In the genomic region with DNA sequence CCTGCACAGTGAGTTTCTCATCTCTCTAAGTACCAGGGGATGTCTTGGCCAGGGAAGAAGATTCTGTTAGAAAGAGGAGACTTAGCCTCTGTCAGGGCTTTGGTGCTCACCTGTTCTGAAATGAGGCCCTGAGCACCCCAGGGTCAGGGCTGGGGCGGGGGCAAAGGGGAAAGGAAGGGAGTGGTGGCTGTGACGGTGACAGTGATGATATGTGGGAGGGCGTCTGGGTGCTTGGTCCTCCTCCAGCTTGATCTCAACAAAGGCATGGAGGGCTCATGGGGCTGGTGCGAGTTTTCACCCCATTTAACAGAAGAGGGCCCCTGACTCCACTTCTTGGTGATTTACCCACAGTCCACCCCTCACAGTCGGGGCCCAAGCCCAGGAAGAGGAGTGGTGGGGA, we compare ENCODE assay signal across 13 cellular contexts. TPM values are rescaled to one million over a fixed set of nuclear protein-coding genes. Genes with fewer than 3 reads are reported as not detected.
DNase-seq lines count a peak whose midpoint lies in the region; ATAC-seq and TF ChIP-seq lines count a peak whose summit lies in the region.
"Had no signal": no experiment of that assay in that cellular context is flagged by ENCODE, and none has a peak within 500 bp of the region (broad histone marks: within the 10 kb centered on the region; RNA-seq: fewer than 3 reads in every experiment).

No MANE protein-coding gene starts in this region.

- no peak for TF ChIP-seq POLR2A in HCT116 (IDR thresholded peaks at IDR 0.05; ENCODE audit: borderline replicate concordance, extremely low read depth, insufficient read depth, insufficient read length)

- BruUV-seq in HCT116 (replicated peaks; lab: Mats Ljungman, UMichigan) = no TSS peak

- peaks cover 27% of the 10 kb centered on the region for H3K4me1 ChIP-seq in CD4-positive, CD25-positive, alpha-beta regulatory T cell (ENCODE audit: control insufficient read depth, insufficient read depth, low read length, poor library complexity, severe bottlenecking)
- peaks cover 15 to 18% of the 10 kb centered on the region in 2 experiments for H3K4me1 ChIP-seq in HCT116 (ENCODE audit: control insufficient read depth in 1 of 2, insufficient read depth in 2 of 2, low read length in 2 of 2)
- no peaks in the 10 kb centered on the region for H3K4me1 ChIP-seq in aorta (ENCODE audit: control insufficient read depth in 1 of 2, insufficient read depth in 2 of 2, low read length in 2 of 2)
- H3K4me1 ChIP-seq: foreskin keratinocyte had no signal

- H3K9ac ChIP-seq in HCT116 (ENCODE audit: low read length) = 0 out of 2 replicates have a peak overlapping the region, but pooled peaks have one; percentile 16

- H3K4me2 ChIP-seq in HCT116 (ENCODE audit: low read length) = peak overlapping the region; percentile 85

- H3K4me3 ChIP-seq in CD4-positive, CD25-positive, alpha-beta regulatory T cell (ENCODE audit: low read depth, low read length) = no peak overlapping the region
- H3K4me3 ChIP-seq in HCT116 (replicated peaks in 1 of 2; ENCODE audit: low read depth in 1 of 2, low read length in 2 of 2) = no peak overlapping the region
- H3K4me3 ChIP-seq in aorta (ENCODE audit: low read length in 2 of 2) = no peak overlapping the region
- H3K4me3 ChIP-seq: ovary had no signal

- peak overlapping the region in 2 of 3 donors; percentile 78 to 96 for H3K27ac Mint-ChIP-seq in CD4-positive, CD25-positive, alpha-beta regulatory T cell
- no peak overlapping the region for H3K27ac Mint-ChIP-seq in activated T-helper 1 cell treated with anti-CD3 and anti-CD28 coated beads, Interleukin-12 subunit alpha, Interleukin-12 subunit beta, Interleukin-2, Interleukin-4 antibody, amounts not matched to agents 30 ng/mL and 10 ng/mL and 1 ng/mL, durations not matched to agents 14 hours and 24 hours and 36 hours
- H3K27ac Mint-ChIP-seq in naive thymus-derived CD8-positive, alpha-beta T cell = peak overlapping the region; percentile 78 to 97 (median 92)

- no peaks in the 10 kb centered on the region for H3K79me2 ChIP-seq in HCT116 (ENCODE audit: insufficient read depth, low read length)

- no peaks in the 10 kb centered on the region for H3K27me3 ChIP-seq in CD4-positive, CD25-positive, alpha-beta regulatory T cell (ENCODE audit: control insufficient read depth, insufficient read depth, low read length)
- peaks cover 67% of the 10 kb centered on the region for H3K27me3 ChIP-seq in HCT116 (ENCODE audit: insufficient read depth, low read length)
- no peaks in the 10 kb centered on the region for H3K27me3 ChIP-seq in aorta (ENCODE audit: control insufficient read depth in 1 of 2, insufficient read depth in 2 of 2, low read length in 1 of 2)
- H3K27me3 ChIP-seq: ovary had no signal

- peaks cover 0 to 36% (median 14%) of the 10 kb centered on the region in 4 donors for H3K4me1 Mint-ChIP-seq in CD4-positive, CD25-positive, alpha-beta regulatory T cell
- H3K4me1 Mint-ChIP-seq in activated T-helper 1 cell treated with anti-CD3 and anti-CD28 coated beads, Interleukin-12 subunit alpha, Interleukin-12 subunit beta, Interleukin-2, Interleukin-4 antibody, amounts not matched to agents 30 ng/mL and 10 ng/mL and 1 ng/mL, durations not matched to agents 14 hours and 24 hours and 36 hours (ENCODE audit: low read depth) = peaks cover 31% of the 10 kb centered on the region
- peaks cover 23 to 67% (median 42%) of the 10 kb centered on the region in 4 donors for H3K4me1 Mint-ChIP-seq in naive thymus-derived CD8-positive, alpha-beta T cell

- WGBS in aorta, 2 donors = 75 to 79% methylated on average over 5 of the region's 5 CpGs

- TF ChIP-seq RAD21 in HCT116 (IDR thresholded peaks at IDR 0.05; ENCODE audit: low read depth) = no peak

- no peaks in the 10 kb centered on the region for H4K20me1 ChIP-seq in HCT116 (ENCODE audit: insufficient read depth)

- H3K36me3 Mint-ChIP-seq in CD4-positive, CD25-positive, alpha-beta regulatory T cell = no peaks in the 10 kb centered on the region
- H3K36me3 Mint-ChIP-seq in activated T-helper 1 cell treated with anti-CD3 and anti-CD28 coated beads, Interleukin-12 subunit alpha, Interleukin-12 subunit beta, Interleukin-2, Interleukin-4 antibody, amounts not matched to agents 30 ng/mL and 10 ng/mL and 1 ng/mL, durations not matched to agents 14 hours and 24 hours and 36 hours (ENCODE audit: low read depth) = no peaks in the 10 kb centered on the region
- H3K36me3 Mint-ChIP-seq in naive thymus-derived CD8-positive, alpha-beta T cell = peaks cover 4 to 10% (median 7%) of the 10 kb centered on the region in 3 donors

- ATAC-seq in CD4-positive, CD25-positive, alpha-beta regulatory T cell (ENCODE audit: low read depth in 2 of 2) = peak; percentile 32 to 64
- ATAC-seq in HCT116 (no peak), aorta (ENCODE audit: low FRiP score) (no peak)
- ATAC-seq in naive thymus-derived CD8-positive, alpha-beta T cell = peak; percentile 21 to 70

- H3K9me3 Mint-ChIP-seq in CD4-positive, CD25-positive, alpha-beta regulatory T cell = peaks cover 0 to 5% (median 0%) of the 10 kb centered on the region in 7 donors
- H3K9me3 Mint-ChIP-seq in activated T-helper 1 cell treated with anti-CD3 and anti-CD28 coated beads, Interleukin-12 subunit alpha, Interleukin-12 subunit beta, Interleukin-2, Interleukin-4 antibody, amounts not matched to agents 30 ng/mL and 10 ng/mL and 1 ng/mL, durations not matched to agents 14 hours and 24 hours and 36 hours = no peaks in the 10 kb centered on the region
- H3K9me3 Mint-ChIP-seq in naive thymus-derived CD8-positive, alpha-beta T cell = peaks cover 0 to 17% (median 0%) of the 10 kb centered on the region in 9 donors

- no peaks in the 10 kb centered on the region for H3K36me3 ChIP-seq in CD4-positive, CD25-positive, alpha-beta regulatory T cell (ENCODE audit: control insufficient read depth, insufficient read depth, low read length)
- H3K36me3 ChIP-seq in HCT116 (ENCODE audit: control insufficient read depth in 1 of 2, insufficient read depth in 2 of 2, low read length in 2 of 2) = no peaks in the 10 kb centered on the region
- no peaks in the 10 kb centered on the region for H3K36me3 ChIP-seq in aorta (ENCODE audit: control insufficient read depth in 1 of 2, insufficient read depth in 2 of 2, low read length in 1 of 2)
- H3K36me3 ChIP-seq: ovary, thoracic aorta had no signal

- CTCF ChIA-PET in HCT116 (lab: Charles Lee) = no interaction called here

- RAD21 ChIA-PET in HCT116 (lab: Charles Lee; ENCODE audit: low non-redundant PET in 1 of 2, low total read pairs in 2 of 2, uncharacterized antibody in 2 of 2, unreplicated experiment in 2 of 2) = no interaction called here

- H3K4me3 Mint-ChIP-seq in CD4-positive, CD25-positive, alpha-beta regulatory T cell = peak overlapping the region; percentile 52 to 78 (median 71)
- H3K4me3 Mint-ChIP-seq in activated T-helper 1 cell treated with anti-CD3 and anti-CD28 coated beads, Interleukin-12 subunit alpha, Interleukin-12 subunit beta, Interleukin-2, Interleukin-4 antibody, amounts not matched to agents 30 ng/mL and 10 ng/mL and 1 ng/mL, durations not matched to agents 14 hours and 24 hours and 36 hours = peak overlapping the region; percentile 52
- H3K4me3 Mint-ChIP-seq in naive thymus-derived CD8-positive, alpha-beta T cell = peak overlapping the region; percentile 77 to 94 (median 88)

- H3K9me3 ChIP-seq in CD4-positive, CD25-positive, alpha-beta regulatory T cell (ENCODE audit: control insufficient read depth in 2 of 2, low read length in 2 of 2) = no peaks in the 10 kb centered on the region
- H3K9me3 ChIP-seq in HCT116 (ENCODE audit: control insufficient read depth in 1 of 2, insufficient read depth in 1 of 2, low read depth in 1 of 2, low read length in 2 of 2) (no peaks in the 10 kb centered on the region; a peak in 1 of 4 replicates), aorta (ENCODE audit: control insufficient read depth, low read length) (peaks cover 12% of the 10 kb centered on the region)

- no peaks in the 10 kb centered on the region for H3K27me3 Mint-ChIP-seq in CD4-positive, CD25-positive, alpha-beta regulatory T cell
- peaks cover 23% of the 10 kb centered on the region for H3K27me3 Mint-ChIP-seq in activated T-helper 1 cell treated with anti-CD3 and anti-CD28 coated beads, Interleukin-12 subunit alpha, Interleukin-12 subunit beta, Interleukin-2, Interleukin-4 antibody, amounts not matched to agents 30 ng/mL and 10 ng/mL and 1 ng/mL, durations not matched to agents 14 hours and 24 hours and 36 hours (ENCODE audit: insufficient read depth)
- peaks cover 0 to 4% (median 0%) of the 10 kb centered on the region in 5 donors for H3K27me3 Mint-ChIP-seq in naive thymus-derived CD8-positive, alpha-beta T cell

- POLR2A ChIA-PET in HCT116 (lab: Charles Lee) = no interaction called here
- POLR2A ChIA-PET in naive thymus-derived CD8-positive, alpha-beta T cell (lab: Charles Lee) = interaction anchor here (1.6 to 14.6 kb wide), 4 partner anchors 10 to 58 kb away, joined by 3 to 171 read pairs (median 8); a partner anchor contains a TSS

- no peak overlapping the region for H2AFZ ChIP-seq in HCT116 (ENCODE audit: low read depth, low read length, poor library complexity, severe bottlenecking)

- DNase-seq in CD4-positive, CD25-positive, alpha-beta regulatory T cell = peak in 1 of 3 donors; percentile 23
- DNase-seq in HCT116 (ENCODE audit: low read depth, low spot score) (no peak), SHP77 treated with DMSO at 0.1 percent for 48 hours (lab: John Stamatoyannopoulos, UW) (no peak), aorta (no peak)
- no peak for DNase-seq in activated T-helper 1 cell treated with anti-CD3 and anti-CD28 coated beads, Interleukin-12 subunit alpha, Interleukin-12 subunit beta, Interleukin-2, Interleukin-4 antibody, amounts not matched to agents 30 ng/mL and 10 ng/mL and 1 ng/mL, durations not matched to agents 14 hours and 24 hours and 36 hours (ENCODE audit: low spot score)
- peak in 6 of 10 donors; percentile 29 to 59 (median 46) for DNase-seq in naive thymus-derived CD8-positive, alpha-beta T cell
- no peak for DNase-seq in stimulated activated CD4-positive, alpha-beta T cell treated with anti-CD3 and anti-CD28 coated beads, Interleukin-2, amount 100 ng/mL, for 48 hours
- DNase-seq: activated CD4-positive, CD25-positive, alpha-beta regulatory T cell; foreskin keratinocyte; GF-D8; NK-92 treated with Interleukin-12 subunit alpha and Interleukin-12 subunit beta, amount 100 ng/mL, for 24 hours; ovary had no signal

- H3K9me2 ChIP-seq in HCT116 (ENCODE audit: insufficient read depth) = no peaks in the 10 kb centered on the region

- H3K27ac ChIP-seq in CD4-positive, CD25-positive, alpha-beta regulatory T cell (ENCODE audit: insufficient read depth, low read length, poor library complexity, severe bottlenecking) = peak overlapping the region; percentile 55
- H3K27ac ChIP-seq in HCT116 (ENCODE audit: low read depth, low read length) (no peak overlapping the region; the same call in 1 of the 2 replicates), aorta (ENCODE audit: low read depth in 1 of 2, low read length in 2 of 2) (no peak overlapping the region)
- H3K27ac ChIP-seq: foreskin keratinocyte, ovary, thoracic aorta had no signal

- no peak for TF ChIP-seq CTCF in HCT116 (IDR thresholded peaks at IDR 0.05 in 2 of 3, conservative IDR thresholded peaks at IDR 0.05 in 1 of 3; ENCODE audit: borderline replicate concordance in 1 of 3, insufficient read depth in 1 of 3, low read depth in 2 of 3, low read length in 2 of 3)

- intact Hi-C loops in HCT116 (cut with micrococcal nuclease) = no loop called here
- intact Hi-C loops in activated T-helper 1 cell treated with anti-CD3 and anti-CD28 coated beads, Interleukin-12 subunit alpha, Interleukin-12 subunit beta, Interleukin-2, Interleukin-4 antibody, amounts not matched to agents 30 ng/mL and 10 ng/mL and 1 ng/mL, durations not matched to agents 14 hours and 24 hours and 36 hours (cut with micrococcal nuclease) = no loop called here
- intact Hi-C loops in aorta (cut with DNase I) = no loop called here

RNA-seq across cellular contexts. Expression of a gene that starts 15.1 kb away (rescaled TPM):
- 1.1 TPM for total RNA-seq in CD4-positive, CD25-positive, alpha-beta regulatory T cell
- under 1 TPM; 0.16 to 0.53 (median 0.24) TPM for polyA plus RNA-seq in CD4-positive, CD25-positive, alpha-beta regulatory T cell
- total RNA-seq in HCT116 (2021; ENCODE audit: unreplicated experiment) (5.2 TPM), aorta (1 to 10 TPM; 2.2 to 7.0 TPM)
- 3.1 and 3.8 TPM in 2 replicates for polyA plus RNA-seq in HCT116 (2012)
- total RNA-seq in activated T-helper 1 cell treated with anti-CD3 and anti-CD28 coated beads, Interleukin-12 subunit alpha, Interleukin-12 subunit beta, Interleukin-2, Interleukin-4 antibody, amounts not matched to agents 30 ng/mL and 10 ng/mL and 1 ng/mL, durations not matched to agents 14 hours and 24 hours and 36 hours = 0.47 and 0.61 TPM in 2 replicates
- total RNA-seq in naive thymus-derived CD8-positive, alpha-beta T cell = 1 to 10 TPM; 3.0 to 4.3 TPM
- polyA plus RNA-seq in naive thymus-derived CD8-positive, alpha-beta T cell = 1 to 10 TPM; 1.3 to 5.1 (median 1.3) TPM
- polyA plus RNA-seq in aorta = 1 to 10 TPM; 1.0 to 5.7 TPM
- total RNA-seq: foreskin keratinocyte had no signal
- polyA plus RNA-seq: foreskin keratinocyte had no signal

RNA-seq across cellular contexts. Expression of a gene that starts 25.9 kb away (rescaled TPM):
- total RNA-seq in CD4-positive, CD25-positive, alpha-beta regulatory T cell = 40.0 TPM
- polyA plus RNA-seq in CD4-positive, CD25-positive, alpha-beta regulatory T cell = 10 to 100 TPM in 3 of 4 donors, 1 to 10 TPM in 1; 9.9 to 12.9 (median 11.3) TPM
- total RNA-seq in HCT116 (2021; ENCODE audit: unreplicated experiment) (12.8 TPM), aorta (10 to 100 TPM; 18.2 to 38.4 TPM)
- polyA plus RNA-seq in HCT116 (2012) = 17.9 and 18.6 TPM in 2 replicates
- total RNA-seq in activated T-helper 1 cell treated with anti-CD3 and anti-CD28 coated beads, Interleukin-12 subunit alpha, Interleukin-12 subunit beta, Interleukin-2, Interleukin-4 antibody, amounts not matched to agents 30 ng/mL and 10 ng/mL and 1 ng/mL, durations not matched to agents 14 hours and 24 hours and 36 hours = 6.8 and 10.4 TPM in 2 replicates
- total RNA-seq in naive thymus-derived CD8-positive, alpha-beta T cell = 10 to 100 TPM; 40.7 to 45.1 TPM
- polyA plus RNA-seq in naive thymus-derived CD8-positive, alpha-beta T cell = 10 to 100 TPM; 12.2 to 13.6 (median 12.9) TPM
- 10 to 100 TPM in 1 of 2 donors, 1 to 10 TPM in 1; 8.8 to 75.0 TPM for polyA plus RNA-seq in aorta

Comparison
In these comparisons a context has a peak if more than half of its experiments do, and no peak if none do; other contexts are left out.
1. ATAC-seq: peak in CD4-positive, CD25-positive, alpha-beta regulatory T cell (2 of 2) and naive thymus-derived CD8-positive, alpha-beta T cell (2 of 2); none in HCT116 (single experiment) and aorta (single experiment).
2. DNase-seq: peak in naive thymus-derived CD8-positive, alpha-beta T cell (6 of 10); none in HCT116 (single experiment), activated T-helper 1 cell treated with anti-CD3 and anti-CD28 coated beads, Interleukin-12 subunit alpha, Interleukin-12 subunit beta, Interleukin-2, Interleukin-4 antibody, amounts not matched to agents 30 ng/mL and 10 ng/mL and 1 ng/mL, durations not matched to agents 14 hours and 24 hours and 36 hours (single experiment), stimulated activated CD4-positive, alpha-beta T cell treated with anti-CD3 and anti-CD28 coated beads, Interleukin-2, amount 100 ng/mL, for 48 hours (0 of 2), SHP77 treated with DMSO at 0.1 percent for 48 hours (single experiment) and aorta (0 of 2).
3. Peak in every context shown above with its lines, with median percentiles within 50 percentile points of each other: H3K4me3 Mint-ChIP-seq.